ENCODE assay signal across 1 cellular context in genomic region chr5:171419663-171420428, GRCh38.
TF ChIP-seq lines count a peak whose summit lies in the region.

No MANE protein-coding gene starts in this region.

TF ChIP-seq in H1, 55 proteins besides CTCF, POLR2A, EP300 and RAD21 (continued from another document):
- 0 out of 2 replicates have a peak, but pooled peaks have one; percentile 16 for TF ChIP-seq RBBP5 (IDR thresholded peaks at IDR 0.05; ENCODE audit: borderline replicate concordance, low read depth, low read length)
